ENCODE assay signal across 7 cellular contexts in genomic region chrX:3703251-3703650, GRCh38. TPM values are rescaled to one million over a fixed set of nuclear protein-coding genes. Genes with fewer than 3 reads are reported as not detected.
DNase-seq lines count a peak whose midpoint lies in the region; ATAC-seq and TF ChIP-seq lines count a peak whose summit lies in the region.
"Not testable (repeated sequence)": the region's sequence is repeated elsewhere in the genome, so short reads cannot be mapped to it uniquely, and the experiment has no call there.

No MANE protein-coding gene starts in this region.

- H3K36me3 Mint-ChIP-seq in CD4-positive, alpha-beta T cell (ENCODE audit: low read depth); natural killer cell treated with Interleukin-12 subunit alpha and Interleukin-12 subunit beta and Interleukin-15 and Interleukin-18, amount 100 ng/mL, for 72 hours: not testable (repeated sequence)
- peaks cover 20 to 63% (median 44%) of the 10 kb centered on the region in 3 experiments for H3K36me3 Mint-ChIP-seq in H9 (ENCODE audit: insufficient read depth in 1 of 3, low read depth in 3 of 3)
- H3K36me3 Mint-ChIP-seq in T-helper 2 cell treated with Interferon-gamma antibody and Interleukin-4, amounts not matched to agents 5 μg/mL and 100 μg/mL, for 36 hours (ENCODE audit: low read depth), result peaks cover 60% of the 10 kb centered on the region
- peaks cover 71% of the 10 kb centered on the region for H3K36me3 Mint-ChIP-seq in activated CD8-positive, alpha-beta T cell treated with anti-CD3 and anti-CD28 coated beads, Interleukin-2, amount 10 ng/mL, durations not matched to agents 7 days and 5 days (ENCODE audit: low read depth)
- peaks cover 51% of the 10 kb centered on the region for H3K36me3 Mint-ChIP-seq in activated naive CD8-positive, alpha-beta T cell treated with anti-CD3 and anti-CD28 coated beads, Interleukin-2, amount 10 ng/mL, durations not matched to agents 7 days and 5 days

- H3K79me2 ChIP-seq in H9 (ENCODE audit: insufficient read depth, low read length), result peaks cover 27% of the 10 kb centered on the region; the same call in 1 of the 2 replicates

- not testable (repeated sequence) for H3K79me1 ChIP-seq in H9 (ENCODE audit: insufficient read depth, low read depth, low read length, poor library complexity, severe bottlenecking)

- not testable (repeated sequence) for ATAC-seq in CD4-positive, alpha-beta T cell (ENCODE audit: poor library complexity); activated CD8-positive, alpha-beta T cell treated with anti-CD3 and anti-CD28 coated beads, Interleukin-2, amount 10 ng/mL, durations not matched to agents 7 days and 5 days; activated naive CD8-positive, alpha-beta T cell treated with anti-CD3 and anti-CD28 coated beads, Interleukin-2, amount 10 ng/mL, durations not matched to agents 7 days and 5 days (ENCODE audit: low read depth); natural killer cell treated with Interleukin-12 subunit alpha and Interleukin-12 subunit beta and Interleukin-15 and Interleukin-18, amount 100 ng/mL, for 72 hours

- not testable (repeated sequence) for H2AK5ac ChIP-seq in H9 (ENCODE audit: insufficient read length, low read length)

- H3K4me1 ChIP-seq in H9 (ENCODE audit: insufficient read depth, low read length), result peaks cover 13% of the 10 kb centered on the region

- H3T11ph ChIP-seq in H9 (ENCODE audit: low read length), result not testable (repeated sequence)

- H2BK20ac ChIP-seq in H9 (ENCODE audit: low read depth, low read length, poor library complexity, severe bottlenecking), result not testable (repeated sequence)

- H3K23ac ChIP-seq in H9 (ENCODE audit: insufficient read length, low read depth, low read length), result not testable (repeated sequence)

- H3K18ac ChIP-seq in H9 (ENCODE audit: insufficient read length, low read depth, low read length), result not testable (repeated sequence)

- H3K27ac Mint-ChIP-seq in CD4-positive, alpha-beta T cell, result peak overlapping the region; percentile 77
- H3K27ac Mint-ChIP-seq in H9, result peak overlapping the region; percentile 30 to 73 (median 42); a peak in 5 of 7 replicates
- not testable (repeated sequence) for H3K27ac Mint-ChIP-seq in T-helper 2 cell treated with Interferon-gamma antibody and Interleukin-4, amounts not matched to agents 5 μg/mL and 100 μg/mL, for 36 hours
- peak overlapping the region; percentile 49 for H3K27ac Mint-ChIP-seq in activated CD8-positive, alpha-beta T cell treated with anti-CD3 and anti-CD28 coated beads, Interleukin-2, amount 10 ng/mL, durations not matched to agents 7 days and 5 days
- peak overlapping the region; percentile 63 for H3K27ac Mint-ChIP-seq in activated naive CD8-positive, alpha-beta T cell treated with anti-CD3 and anti-CD28 coated beads, Interleukin-2, amount 10 ng/mL, durations not matched to agents 7 days and 5 days
- peak overlapping the region; percentile 51 to 98 for H3K27ac Mint-ChIP-seq in natural killer cell treated with Interleukin-12 subunit alpha and Interleukin-12 subunit beta and Interleukin-15 and Interleukin-18, amount 100 ng/mL, for 72 hours

- not testable (repeated sequence) for H3K4me2 ChIP-seq in H9 (ENCODE audit: insufficient read depth, insufficient read length, low read length)

- H3K14ac ChIP-seq in H9 (ENCODE audit: insufficient read depth, low read length), result not testable (repeated sequence)

- not testable (repeated sequence) for H2BK120ac ChIP-seq in H9 (ENCODE audit: low read depth, low read length, poor library complexity, severe bottlenecking)

- not testable (repeated sequence) for H2BK15ac ChIP-seq in H9 (ENCODE audit: low read depth, low read length)

- POLR2A ChIA-PET in CD4-positive, alpha-beta T cell (lab: Charles Lee); activated CD8-positive, alpha-beta T cell treated with anti-CD3 and anti-CD28 coated beads, Interleukin-2, amount 10 ng/mL, durations not matched to agents 7 days and 5 days (lab: Charles Lee); activated naive CD8-positive, alpha-beta T cell treated with anti-CD3 and anti-CD28 coated beads, Interleukin-2, amount 10 ng/mL, durations not matched to agents 7 days and 5 days (lab: Charles Lee): not testable (repeated sequence)

- not testable (repeated sequence) for H3K4me3 Mint-ChIP-seq in CD4-positive, alpha-beta T cell; H9; activated CD8-positive, alpha-beta T cell treated with anti-CD3 and anti-CD28 coated beads, Interleukin-2, amount 10 ng/mL, durations not matched to agents 7 days and 5 days
- peak overlapping the region; percentile 19 for H3K4me3 Mint-ChIP-seq in T-helper 2 cell treated with Interferon-gamma antibody and Interleukin-4, amounts not matched to agents 5 μg/mL and 100 μg/mL, for 36 hours
- peak overlapping the region; percentile 10 for H3K4me3 Mint-ChIP-seq in activated naive CD8-positive, alpha-beta T cell treated with anti-CD3 and anti-CD28 coated beads, Interleukin-2, amount 10 ng/mL, durations not matched to agents 7 days and 5 days
- peak overlapping the region; percentile 15 for H3K4me3 Mint-ChIP-seq in natural killer cell treated with Interleukin-12 subunit alpha and Interleukin-12 subunit beta and Interleukin-15 and Interleukin-18, amount 100 ng/mL, for 72 hours

- not testable (repeated sequence) for H3K27ac ChIP-seq in CD4-positive, alpha-beta T cell (ENCODE audit: low read depth, low read length); H9 (ENCODE audit: insufficient read length, low read depth, low read length)
- H3K27ac ChIP-seq in epithelial cell of prostate, result peak overlapping the region; percentile 50

- not testable (repeated sequence) for H3K9me3 Mint-ChIP-seq in CD4-positive, alpha-beta T cell; H9; T-helper 2 cell treated with Interferon-gamma antibody and Interleukin-4, amounts not matched to agents 5 μg/mL and 100 μg/mL, for 36 hours; activated CD8-positive, alpha-beta T cell treated with anti-CD3 and anti-CD28 coated beads, Interleukin-2, amount 10 ng/mL, durations not matched to agents 7 days and 5 days (ENCODE audit: insufficient read depth); activated naive CD8-positive, alpha-beta T cell treated with anti-CD3 and anti-CD28 coated beads, Interleukin-2, amount 10 ng/mL, durations not matched to agents 7 days and 5 days; natural killer cell treated with Interleukin-12 subunit alpha and Interleukin-12 subunit beta and Interleukin-15 and Interleukin-18, amount 100 ng/mL, for 72 hours

- H2BK12ac ChIP-seq in H9 (ENCODE audit: insufficient read length, low read depth, low read length), result not testable (repeated sequence)

- H3K27me3 Mint-ChIP-seq in CD4-positive, alpha-beta T cell; H9 (ENCODE audit: low read depth); T-helper 2 cell treated with Interferon-gamma antibody and Interleukin-4, amounts not matched to agents 5 μg/mL and 100 μg/mL, for 36 hours (ENCODE audit: low read depth); activated CD8-positive, alpha-beta T cell treated with anti-CD3 and anti-CD28 coated beads, Interleukin-2, amount 10 ng/mL, durations not matched to agents 7 days and 5 days (ENCODE audit: low read depth); activated naive CD8-positive, alpha-beta T cell treated with anti-CD3 and anti-CD28 coated beads, Interleukin-2, amount 10 ng/mL, durations not matched to agents 7 days and 5 days; natural killer cell treated with Interleukin-12 subunit alpha and Interleukin-12 subunit beta and Interleukin-15 and Interleukin-18, amount 100 ng/mL, for 72 hours: not testable (repeated sequence)

- WGBS in H9 (ENCODE audit: extremely low coverage, insufficient read length, low lambda C conversion rate), result no CpG with 5 or more reads among the region's 3 CpGs

- H3K9me3 ChIP-seq in CD4-positive, alpha-beta T cell (ENCODE audit: control insufficient read depth, low read length); H9 (ENCODE audit: control insufficient read depth, low read depth, low read length): not testable (repeated sequence)

- not testable (repeated sequence) for TF ChIP-seq CTCF in CD4-positive, alpha-beta T cell (IDR thresholded peaks at IDR 0.05); H9 (conservative IDR thresholded peaks at IDR 0.05)

- H3K4me1 Mint-ChIP-seq in CD4-positive, alpha-beta T cell (ENCODE audit: low read depth), result peaks cover 46% of the 10 kb centered on the region
- H3K4me1 Mint-ChIP-seq in H9, result peaks cover 51 to 71% of the 10 kb centered on the region in 2 experiments
- H3K4me1 Mint-ChIP-seq in T-helper 2 cell treated with Interferon-gamma antibody and Interleukin-4, amounts not matched to agents 5 μg/mL and 100 μg/mL, for 36 hours (ENCODE audit: low read depth), result peaks cover 42% of the 10 kb centered on the region
- peaks cover 79% of the 10 kb centered on the region for H3K4me1 Mint-ChIP-seq in activated CD8-positive, alpha-beta T cell treated with anti-CD3 and anti-CD28 coated beads, Interleukin-2, amount 10 ng/mL, durations not matched to agents 7 days and 5 days (ENCODE audit: low read depth)
- H3K4me1 Mint-ChIP-seq in activated naive CD8-positive, alpha-beta T cell treated with anti-CD3 and anti-CD28 coated beads, Interleukin-2, amount 10 ng/mL, durations not matched to agents 7 days and 5 days, result peaks cover 49% of the 10 kb centered on the region
- peaks cover 42 to 72% of the 10 kb centered on the region in 2 donors for H3K4me1 Mint-ChIP-seq in natural killer cell treated with Interleukin-12 subunit alpha and Interleukin-12 subunit beta and Interleukin-15 and Interleukin-18, amount 100 ng/mL, for 72 hours (ENCODE audit: low read depth in 2 of 2)

- not testable (repeated sequence) for H3K23me2 ChIP-seq in H9 (ENCODE audit: insufficient read length, low read depth, low read length, poor library complexity, severe bottlenecking)

- H2BK5ac ChIP-seq in H9 (ENCODE audit: insufficient read length, low read length), result not testable (repeated sequence)

- not testable (repeated sequence) for H4K8ac ChIP-seq in H9 (replicated peaks; ENCODE audit: insufficient read length, low read depth, low read length)

- not testable (repeated sequence) for H3K9ac ChIP-seq in H9 (ENCODE audit: extremely low read depth, insufficient read length, low read length)

- H3K4ac ChIP-seq in H9 (ENCODE audit: low read depth, low read length), result not testable (repeated sequence)

- H3K56ac ChIP-seq in H9 (ENCODE audit: insufficient read length, low read depth, low read length), result not testable (repeated sequence)

- CTCF ChIA-PET in CD4-positive, alpha-beta T cell (lab: Charles Lee); activated CD8-positive, alpha-beta T cell treated with anti-CD3 and anti-CD28 coated beads, Interleukin-2, amount 10 ng/mL, durations not matched to agents 7 days and 5 days (lab: Charles Lee): not testable (repeated sequence)

- intact Hi-C loops in CD4-positive, alpha-beta T cell (cut with DNase I, micrococcal nuclease), result not testable (repeated sequence)

- not testable (repeated sequence) for H4K20me1 ChIP-seq in H9 (ENCODE audit: control insufficient read depth, insufficient read depth, insufficient read length)

- not testable (repeated sequence) for H4K91ac ChIP-seq in H9 (ENCODE audit: insufficient read length, low read depth, low read length)

- H4K5ac ChIP-seq in H9 (ENCODE audit: insufficient read length, low read depth, low read length), result not testable (repeated sequence)

- not testable (repeated sequence) for H2AFZ ChIP-seq in H9 (ENCODE audit: low read length)

- not testable (repeated sequence) for DNase-seq in CD4-positive, alpha-beta T cell; H9; T-helper 2 cell treated with Interferon-gamma antibody and Interleukin-4, amounts not matched to agents 5 μg/mL and 100 μg/mL, for 36 hours (ENCODE audit: low spot score); activated CD8-positive, alpha-beta T cell treated with anti-CD3 and anti-CD28 coated beads, Interleukin-2, amount 10 ng/mL, durations not matched to agents 7 days and 5 days; activated naive CD8-positive, alpha-beta T cell treated with anti-CD3 and anti-CD28 coated beads, Interleukin-2, amount 10 ng/mL, durations not matched to agents 7 days and 5 days; epithelial cell of prostate (ENCODE audit: low read depth, low spot score); natural killer cell treated with Interleukin-12 subunit alpha and Interleukin-12 subunit beta and Interleukin-15 and Interleukin-18, amount 100 ng/mL, for 72 hours (ENCODE audit: low spot score)

- not testable (repeated sequence) for H3K27me3 ChIP-seq in CD4-positive, alpha-beta T cell (ENCODE audit: control insufficient read depth, insufficient read depth, low read length); H9 (ENCODE audit: insufficient read depth, low read length)

RNA-seq across cellular contexts. Expression of gene PRKX, which starts 10.2 kb away (rescaled TPM):
- total RNA-seq in CD4-positive, alpha-beta T cell, result 10 to 100 TPM; 31.6 to 35.4 TPM
- 98.8 and 108 TPM in 2 replicates for total RNA-seq in H9 (2021)
- 100 to 1,000 TPM; 123 TPM for total RNA-seq in activated CD8-positive, alpha-beta T cell treated with anti-CD3 and anti-CD28 coated beads, Interleukin-2, amount 10 ng/mL, durations not matched to agents 7 days and 5 days
- 10 to 100 TPM; 87.6 to 92.3 TPM for total RNA-seq in activated naive CD8-positive, alpha-beta T cell treated with anti-CD3 and anti-CD28 coated beads, Interleukin-2, amount 10 ng/mL, durations not matched to agents 7 days and 5 days
- total RNA-seq in natural killer cell treated with Interleukin-12 subunit alpha and Interleukin-12 subunit beta and Interleukin-15 and Interleukin-18, amount 100 ng/mL, for 72 hours, result 100 to 1,000 TPM; 109 to 177 TPM
